Comparison of ENCODE assay signal across 6 cellular contexts in genomic region chr16:57229079-57229478, GRCh38. TPM values are rescaled to one million over a fixed set of nuclear protein-coding genes. Genes with fewer than 3 reads are reported as not detected.
"Had no signal": no experiment of that assay in that cellular context is flagged by ENCODE, and none has a peak within 500 bp of the region (broad histone marks: within the 10 kb centered on the region; RNA-seq: fewer than 3 reads in every experiment).

No MANE protein-coding gene starts in this region.

- H3K27me3 Mint-ChIP-seq: IgD-negative memory B cell had no signal

- H3K27ac ChIP-seq: HL-60 had no signal

- ATAC-seq: HepG2, K562 had no signal

- H3K4me3 ChIP-seq: K562 had no signal

- H3K4me3 Mint-ChIP-seq: IgD-negative memory B cell had no signal

- H3K27ac Mint-ChIP-seq: IgD-negative memory B cell had no signal

- DNase-seq: IMR-90, KBM-7 had no signal

RNA-seq across cellular contexts. Expression of gene PLLP, which starts 55.4 kb away (rescaled TPM):
- total RNA-seq: IMR-90 had no signal
